In genomic region chr5:45694255-45694834, GRCh38 we compare ENCODE assay signal across 11 cellular contexts. TPM values are rescaled to one million over a fixed set of nuclear protein-coding genes. Genes with fewer than 3 reads are reported as not detected.
A peak's percentile ranks its signal among the peaks of the same experiment; 100 is the strongest.
DNase-seq lines count a peak whose midpoint lies in the region; ATAC-seq and TF ChIP-seq lines count a peak whose summit lies in the region.
"Had no signal": no experiment of that assay in that cellular context is flagged by ENCODE, and none has a peak within 500 bp of the region (broad histone marks: within the 10 kb centered on the region; RNA-seq: fewer than 3 reads in every experiment).

No MANE protein-coding gene starts in this region.

- H3K23ac ChIP-seq in H9 (ENCODE audit: insufficient read length, low read depth, low read length): no peak overlapping the region
- H3K23ac ChIP-seq in neuronal stem cell (ENCODE audit: low read depth, low read length, poor library complexity): no peak overlapping the region

- no peak overlapping the region for H3K4ac ChIP-seq in H9 (ENCODE audit: low read depth, low read length)
- H3K4ac ChIP-seq in neuronal stem cell (ENCODE audit: low read length): no peak overlapping the region

- H3K79me2 ChIP-seq in H9 (ENCODE audit: insufficient read depth, low read length): no peaks in the 10 kb centered on the region

- H3K79me1 ChIP-seq in H9 (ENCODE audit: insufficient read depth, low read depth, low read length, poor library complexity, severe bottlenecking) (no peaks in the 10 kb centered on the region), neuronal stem cell (ENCODE audit: low read depth, low read length) (no peaks in the 10 kb centered on the region)

- H3K4me1 ChIP-seq in H9 (ENCODE audit: insufficient read depth, low read length) (no peaks in the 10 kb centered on the region; the same call in 1 of the 2 replicates), neuronal stem cell (ENCODE audit: control insufficient read depth in 2 of 2, insufficient read depth in 1 of 2, low read depth in 1 of 2, low read length in 2 of 2) (peaks cover 0 to 5% of the 10 kb centered on the region in 2 donors), lower lobe of right lung (peaks cover 10% of the 10 kb centered on the region)
- H3K4me1 ChIP-seq: Caco-2 had no signal

- no peaks in the 10 kb centered on the region; the same call in 1 of the 2 replicates for H3K27me3 ChIP-seq in H9 (ENCODE audit: insufficient read depth, low read length)
- peaks cover 5 to 23% (median 15%) of the 10 kb centered on the region in 3 experiments for H3K27me3 ChIP-seq in neuronal stem cell (ENCODE audit: control insufficient read depth in 3 of 3, insufficient read depth in 3 of 3, low read depth in 1 of 3, low read length in 3 of 3)
- peaks cover 49% of the 10 kb centered on the region for H3K27me3 ChIP-seq in lower lobe of right lung (ENCODE audit: low read depth)

- peak overlapping the region; percentile 76 to 87 for H3K4me3 Mint-ChIP-seq in H9
- peak overlapping the region; percentile 77 for H3K4me3 Mint-ChIP-seq in endothelial cell (ENCODE audit: unreplicated experiment)
- H3K4me3 Mint-ChIP-seq: stimulated activated naive B cell treated with anti-CD40 and anti-IgM and Interleukin-4, amounts not matched to agents 10 μg/mL and 1 μg/mL and 100 μg/mL, for 72 hours had no signal

- no peak overlapping the region for H2BK120ac ChIP-seq in H9 (ENCODE audit: low read depth, low read length, poor library complexity, severe bottlenecking)
- no peak overlapping the region for H2BK120ac ChIP-seq in neuronal stem cell (ENCODE audit: low read depth, low read length)

- H2AK5ac ChIP-seq in H9 (ENCODE audit: insufficient read length, low read length) (no peak overlapping the region), neuronal stem cell (ENCODE audit: low read depth, low read length) (no peak overlapping the region)

- no peak for TF ChIP-seq CTCF in H9 (conservative IDR thresholded peaks at IDR 0.05)
- no peak for TF ChIP-seq CTCF in endothelial cell (IDR thresholded peaks at IDR 0.05; ENCODE audit: unreplicated experiment)
- TF ChIP-seq CTCF in lower lobe of right lung (IDR thresholded peaks at IDR 0.05): no peak

- H3K4me1 Mint-ChIP-seq in H9: peaks cover 27 to 28% of the 10 kb centered on the region in 2 experiments
- peaks cover 20% of the 10 kb centered on the region for H3K4me1 Mint-ChIP-seq in endothelial cell (ENCODE audit: unreplicated experiment)

- WGBS in H9 (ENCODE audit: extremely low coverage, insufficient read length, low lambda C conversion rate): no CpG with 5 or more reads among the region's 15 CpGs
- WGBS in neuronal stem cell (ENCODE audit: extremely low coverage in 2 of 2, insufficient read length in 2 of 2, insufficient replicate concordance in 1 of 2), 2 donors: no CpG with 5 or more reads among the region's 15 CpGs

- H3K18ac ChIP-seq in H9 (ENCODE audit: insufficient read length, low read depth, low read length) (no peak overlapping the region), neuronal stem cell (ENCODE audit: low read length) (no peak overlapping the region)

- intact Hi-C loops in left colon (cut with DNase I, micrococcal nuclease) (no loop called here), lower lobe of right lung (cut with DNase I) (no loop called here)

- no peak overlapping the region for H2BK15ac ChIP-seq in H9 (ENCODE audit: low read depth, low read length)
- H2BK15ac ChIP-seq in neuronal stem cell (ENCODE audit: low read length): no peak overlapping the region

- H3K9me3 ChIP-seq in H9 (ENCODE audit: control insufficient read depth, low read depth, low read length) (no peaks in the 10 kb centered on the region), neuronal stem cell (replicated peaks in 1 of 2; ENCODE audit: control insufficient read depth in 2 of 2, insufficient read depth in 1 of 2, low read depth in 1 of 2, low read length in 2 of 2) (no peaks in the 10 kb centered on the region), lower lobe of right lung (no peaks in the 10 kb centered on the region)
- H3K9me3 ChIP-seq: Caco-2 had no signal

- ATAC-seq in left colon: no peak
- ATAC-seq in lower lobe of right lung: no peak
- ATAC-seq: naive thymus-derived CD8-positive, alpha-beta T cell; stimulated activated naive B cell treated with anti-CD40 and anti-IgM and Interleukin-4, amounts not matched to agents 10 μg/mL and 1 μg/mL and 100 μg/mL, for 72 hours had no signal

- H3K27me3 Mint-ChIP-seq in H9 (ENCODE audit: low read depth) (peaks cover 16% of the 10 kb centered on the region), endothelial cell (ENCODE audit: unreplicated experiment) (peaks cover 5% of the 10 kb centered on the region)

- no peak overlapping the region for H3K14ac ChIP-seq in H9 (ENCODE audit: insufficient read depth, low read length)
- no peak overlapping the region for H3K14ac ChIP-seq in neuronal stem cell (ENCODE audit: low read length)

- H3K9me3 Mint-ChIP-seq in H9 (no peaks in the 10 kb centered on the region), endothelial cell (ENCODE audit: unreplicated experiment) (no peaks in the 10 kb centered on the region)

- H2BK12ac ChIP-seq in H9 (ENCODE audit: insufficient read length, low read depth, low read length) (no peak overlapping the region), neuronal stem cell (ENCODE audit: low read length) (no peak overlapping the region)

- H4K91ac ChIP-seq in H9 (ENCODE audit: insufficient read length, low read depth, low read length): no peak overlapping the region
- no peak overlapping the region for H4K91ac ChIP-seq in neuronal stem cell (ENCODE audit: low read depth, low read length, poor library complexity)

- H3K56ac ChIP-seq in H9 (ENCODE audit: insufficient read length, low read depth, low read length): no peak overlapping the region

- H4K5ac ChIP-seq in H9 (ENCODE audit: insufficient read length, low read depth, low read length): no peak overlapping the region

- DNase-seq in H9: no peak
- DNase-seq in NCI-H748 treated with DMSO at 0.1 percent for 48 hours (lab: John Stamatoyannopoulos, UW): peak; percentile 55
- DNase-seq in endothelial cell (ENCODE audit: low spot score): peak; percentile 34
- DNase-seq in neuronal stem cell (ENCODE audit: low spot score): peak; percentile 42
- no peak for DNase-seq in left colon
- DNase-seq in lower lobe of right lung: no peak
- no peak for DNase-seq in activated CD4-positive, alpha-beta T cell treated with anti-CD3 and anti-CD28 coated beads for 4 hours
- DNase-seq: Caco-2; naive thymus-derived CD8-positive, alpha-beta T cell; stimulated activated CD4-positive, alpha-beta T cell treated with anti-CD3 and anti-CD28 coated beads, Interleukin-1b, Interleukin-23, amount 100 ng/mL, for 48 hours; stimulated activated naive B cell treated with anti-CD40 and anti-IgM and Interleukin-4, amounts not matched to agents 10 μg/mL and 1 μg/mL and 100 μg/mL, for 72 hours had no signal

- H4K8ac ChIP-seq in H9 (replicated peaks; ENCODE audit: insufficient read length, low read depth, low read length) (no peak overlapping the region), neuronal stem cell (ENCODE audit: low read depth, low read length) (no peak overlapping the region)

- H2BK20ac ChIP-seq in H9 (ENCODE audit: low read depth, low read length, poor library complexity, severe bottlenecking): no peak overlapping the region

- H3K27ac Mint-ChIP-seq in H9 (no peak overlapping the region), endothelial cell (ENCODE audit: unreplicated experiment) (no peak overlapping the region)
- H3K27ac Mint-ChIP-seq: naive thymus-derived CD8-positive, alpha-beta T cell; stimulated activated naive B cell treated with anti-CD40 and anti-IgM and Interleukin-4, amounts not matched to agents 10 μg/mL and 1 μg/mL and 100 μg/mL, for 72 hours had no signal

- H2BK5ac ChIP-seq in H9 (ENCODE audit: insufficient read length, low read length) (no peak overlapping the region), neuronal stem cell (ENCODE audit: low read length) (no peak overlapping the region)

- no peak overlapping the region for H3T11ph ChIP-seq in H9 (ENCODE audit: low read length)

- no peaks in the 10 kb centered on the region for H4K20me1 ChIP-seq in H9 (ENCODE audit: control insufficient read depth, insufficient read depth, insufficient read length)

- H3K23me2 ChIP-seq in H9 (ENCODE audit: insufficient read length, low read depth, low read length, poor library complexity, severe bottlenecking): peaks cover 9% of the 10 kb centered on the region

- no peaks in the 10 kb centered on the region; a peak in 1 of 7 replicates for H3K36me3 Mint-ChIP-seq in H9 (ENCODE audit: insufficient read depth in 1 of 3, low read depth in 3 of 3)
- no peaks in the 10 kb centered on the region for H3K36me3 Mint-ChIP-seq in endothelial cell (ENCODE audit: low read depth, unreplicated experiment)

- H3K9ac ChIP-seq in H9 (ENCODE audit: extremely low read depth, insufficient read length, low read length) (no peak overlapping the region), neuronal stem cell (ENCODE audit: low read depth, low read length, poor library complexity) (no peak overlapping the region)

- no peak overlapping the region for H3K4me3 ChIP-seq in neuronal stem cell (ENCODE audit: low read length in 2 of 2)
- no peak overlapping the region for H3K4me3 ChIP-seq in lower lobe of right lung

- H3K27ac ChIP-seq in H9 (ENCODE audit: insufficient read length, low read depth, low read length) (no peak overlapping the region), neuronal stem cell (replicated peaks; ENCODE audit: low read length) (no peak overlapping the region), lower lobe of right lung (no peak overlapping the region)

- H3K36me3 ChIP-seq in neuronal stem cell (replicated peaks in 1 of 2; ENCODE audit: control insufficient read depth in 2 of 2, insufficient read depth in 2 of 2, low read length in 2 of 2) (no peaks in the 10 kb centered on the region), lower lobe of right lung (no peaks in the 10 kb centered on the region)

- H3K4me2 ChIP-seq in H9 (ENCODE audit: insufficient read depth, insufficient read length, low read length): peak overlapping the region; percentile 96
- H3K4me2 ChIP-seq in neuronal stem cell (ENCODE audit: insufficient read depth, low read length, poor library complexity, severe bottlenecking): peak overlapping the region; percentile 11

- H2AFZ ChIP-seq in H9 (ENCODE audit: low read length): no peak overlapping the region
- no peak overlapping the region for H2AFZ ChIP-seq in neuronal stem cell (ENCODE audit: low read length)

RNA-seq across cellular contexts. Expression of gene HCN1, which starts 1.8 kb away (rescaled TPM):
- total RNA-seq in H9 (2021) (2.9 and 4.6 TPM in 2 replicates), endothelial cell (ENCODE audit: unreplicated experiment) (not detected), left colon (under 1 TPM; 0.06 TPM), lower lobe of right lung (not detected)
- polyA plus RNA-seq in neuronal stem cell (2013, experiment 1 of 2): 0.03 TPM
- 0.04 TPM for polyA plus RNA-seq in neuronal stem cell (2013, experiment 2 of 2)
- total RNA-seq: Caco-2; naive thymus-derived CD8-positive, alpha-beta T cell had no signal
- polyA plus RNA-seq: naive thymus-derived CD8-positive, alpha-beta T cell had no signal

Comparison
In these comparisons a context has a peak if more than half of its experiments do, and no peak if none do; other contexts are left out.
1. DNase-seq: peak in NCI-H748 treated with DMSO at 0.1 percent for 48 hours (single experiment), endothelial cell (single experiment) and neuronal stem cell (single experiment); none in H9 (single experiment), left colon (0 of 2), lower lobe of right lung (single experiment) and activated CD4-positive, alpha-beta T cell treated with anti-CD3 and anti-CD28 coated beads for 4 hours (0 of 2).